Comparison of ENCODE assay signal across 1 cellular context in genomic region chr17:5373112-5373511, GRCh38.
A peak's percentile ranks its signal among the peaks of the same experiment; 100 is the strongest.
TF ChIP-seq lines count a peak whose summit lies in the region.

No MANE protein-coding gene starts in this region.

TF ChIP-seq in GM12878, 131 proteins besides CTCF, POLR2A, EP300 and RAD21 (continued from another document and continues in another):
- TF ChIP-seq ZNF687 (IDR thresholded peaks at IDR 0.05) (peak; percentile 80), SREBF1 (IDR thresholded peaks at IDR 0.05; ENCODE audit: low read length) (no peak), CREM (IDR thresholded peaks at IDR 0.05; ENCODE audit: low read depth) (no peak), EED (IDR thresholded peaks at IDR 0.05; ENCODE audit: low read depth) (no peak), REST (IDR thresholded peaks at IDR 0.05; ENCODE audit: low read depth, low read length) (no peak), ELK1 (IDR thresholded peaks at IDR 0.05; ENCODE audit: low read depth, low read length) (0 out of 2 replicates have a peak, but pooled peaks have one; percentile 25), USF2 (IDR thresholded peaks at IDR 0.05; ENCODE audit: borderline replicate concordance, low read depth, low read length) (peak; percentile 31; the same call in 1 of the 2 replicates), HDAC2 (IDR thresholded peaks at IDR 0.05) (no peak), SMAD1 (IDR thresholded peaks at IDR 0.05; ENCODE audit: low read depth, partially characterized antibody) (no peak), SREBF2 (IDR thresholded peaks at IDR 0.05; ENCODE audit: low read length) (no peak), CHD2 (IDR thresholded peaks at IDR 0.05; ENCODE audit: borderline replicate concordance, low read depth, low read length) (peak; percentile 92), CBX5 (IDR thresholded peaks at IDR 0.05; ENCODE audit: low read depth) (no peak), IRF3 (IDR thresholded peaks at IDR 0.05) (no peak), ASH2L (IDR thresholded peaks at IDR 0.05; ENCODE audit: borderline replicate concordance, low read depth) (no peak), GABPA (IDR thresholded peaks at IDR 0.05; ENCODE audit: low read depth) (no peak), ZBTB4 (CRISPR knock-in tag; IDR thresholded peaks at IDR 0.05) (no peak), MEF2B (IDR thresholded peaks at IDR 0.05; ENCODE audit: partially characterized antibody, poor library complexity, severe bottlenecking) (peak; percentile 94), ZZZ3 (IDR thresholded peaks at IDR 0.05; ENCODE audit: control insufficient read depth, insufficient read length, low read depth) (no peak), CHD1 (IDR thresholded peaks at IDR 0.05; ENCODE audit: low read depth, low read length) (0 out of 2 replicates have a peak, but pooled peaks have one; percentile 45), RBBP5 (conservative IDR thresholded peaks at IDR 0.05) (no peak), RFX5 (IDR thresholded peaks at IDR 0.05; ENCODE audit: low read depth, low read length) (no peak), YBX1 (IDR thresholded peaks at IDR 0.05) (no peak), PBX3 (IDR thresholded peaks at IDR 0.05; ENCODE audit: insufficient replicate concordance, low read depth, low read length) (peak; percentile 67), JUND (IDR thresholded peaks at IDR 0.05; ENCODE audit: low read depth, low read length) (peak; percentile 12; the same call in 1 of the 2 replicates), ZNF217 (IDR thresholded peaks at IDR 0.05) (no peak), BCLAF1 (IDR thresholded peaks at IDR 0.05) (no peak), LARP7 (IDR thresholded peaks at IDR 0.05) (no peak)
- TF ChIP-seq, protein P1, sequence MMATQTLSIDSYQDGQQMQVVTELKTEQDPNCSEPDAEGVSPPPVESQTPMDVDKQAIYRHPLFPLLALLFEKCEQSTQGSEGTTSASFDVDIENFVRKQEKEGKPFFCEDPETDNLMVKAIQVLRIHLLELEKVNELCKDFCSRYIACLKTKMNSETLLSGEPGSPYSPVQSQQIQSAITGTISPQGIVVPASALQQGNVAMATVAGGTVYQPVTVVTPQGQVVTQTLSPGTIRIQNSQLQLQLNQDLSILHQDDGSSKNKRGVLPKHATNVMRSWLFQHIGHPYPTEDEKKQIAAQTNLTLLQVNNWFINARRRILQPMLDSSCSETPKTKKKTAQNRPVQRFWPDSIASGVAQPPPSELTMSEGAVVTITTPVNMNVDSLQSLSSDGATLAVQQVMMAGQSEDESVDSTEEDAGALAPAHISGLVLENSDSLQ (IDR thresholded peaks at IDR 0.05) = peak; percentile 62; the same call in 1 of the 2 replicates
- TF ChIP-seq, protein P2, sequence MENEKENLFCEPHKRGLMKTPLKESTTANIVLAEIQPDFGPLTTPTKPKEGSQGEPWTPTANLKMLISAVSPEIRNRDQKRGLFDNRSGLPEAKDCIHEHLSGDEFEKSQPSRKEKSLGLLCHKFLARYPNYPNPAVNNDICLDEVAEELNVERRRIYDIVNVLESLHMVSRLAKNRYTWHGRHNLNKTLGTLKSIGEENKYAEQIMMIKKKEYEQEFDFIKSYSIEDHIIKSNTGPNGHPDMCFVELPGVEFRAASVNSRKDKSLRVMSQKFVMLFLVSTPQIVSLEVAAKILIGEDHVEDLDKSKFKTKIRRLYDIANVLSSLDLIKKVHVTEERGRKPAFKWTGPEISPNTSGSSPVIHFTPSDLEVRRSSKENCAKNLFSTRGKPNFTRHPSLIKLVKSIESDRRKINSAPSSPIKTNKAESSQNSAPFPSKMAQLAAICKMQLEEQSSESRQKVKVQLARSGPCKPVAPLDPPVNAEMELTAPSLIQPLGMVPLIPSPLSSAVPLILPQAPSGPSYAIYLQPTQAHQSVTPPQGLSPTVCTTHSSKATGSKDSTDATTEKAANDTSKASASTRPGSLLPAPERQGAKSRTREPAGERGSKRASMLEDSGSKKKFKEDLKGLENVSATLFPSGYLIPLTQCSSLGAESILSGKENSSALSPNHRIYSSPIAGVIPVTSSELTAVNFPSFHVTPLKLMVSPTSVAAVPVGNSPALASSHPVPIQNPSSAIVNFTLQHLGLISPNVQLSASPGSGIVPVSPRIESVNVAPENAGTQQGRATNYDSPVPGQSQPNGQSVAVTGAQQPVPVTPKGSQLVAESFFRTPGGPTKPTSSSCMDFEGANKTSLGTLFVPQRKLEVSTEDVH (IDR thresholded peaks at IDR 0.05; ENCODE audit: low read depth, partially characterized antibody) = no peak
- TF ChIP-seq, protein P3, sequence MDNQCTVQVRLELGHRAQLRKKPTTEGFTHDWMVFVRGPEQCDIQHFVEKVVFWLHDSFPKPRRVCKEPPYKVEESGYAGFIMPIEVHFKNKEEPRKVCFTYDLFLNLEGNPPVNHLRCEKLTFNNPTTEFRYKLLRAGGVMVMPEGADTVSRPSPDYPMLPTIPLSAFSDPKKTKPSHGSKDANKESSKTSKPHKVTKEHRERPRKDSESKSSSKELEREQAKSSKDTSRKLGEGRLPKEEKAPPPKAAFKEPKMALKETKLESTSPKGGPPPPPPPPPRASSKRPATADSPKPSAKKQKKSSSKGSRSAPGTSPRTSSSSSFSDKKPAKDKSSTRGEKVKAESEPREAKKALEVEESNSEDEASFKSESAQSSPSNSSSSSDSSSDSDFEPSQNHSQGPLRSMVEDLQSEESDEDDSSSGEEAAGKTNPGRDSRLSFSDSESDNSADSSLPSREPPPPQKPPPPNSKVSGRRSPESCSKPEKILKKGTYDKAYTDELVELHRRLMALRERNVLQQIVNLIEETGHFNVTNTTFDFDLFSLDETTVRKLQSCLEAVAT (IDR thresholded peaks at IDR 0.05) = peak; percentile 100
